Comparison of ENCODE assay signal across 8 cellular contexts in genomic region chr3:77203876-77204275, GRCh38.
"Had no signal": no experiment of that assay in that cellular context is flagged by ENCODE, and none has a peak within 500 bp of the region (broad histone marks: within the 10 kb centered on the region; RNA-seq: fewer than 3 reads in every experiment).

No MANE protein-coding gene starts in this region.

- H3K4me3 ChIP-seq: GM23248, HAP-1 had no signal

- DNase-seq: GM23248, GOT3, H7, HFFc6 had no signal

- ATAC-seq: HCT116, HepG2 had no signal

- FAIRE-seq: HepG2 had no signal

- H3K27ac ChIP-seq: GM23248, HL-60 had no signal

- H3K9ac ChIP-seq: GM23248 had no signal

- H3K36me3 ChIP-seq: HAP-1 had no signal

- H2AFZ ChIP-seq: GM23248 had no signal

- H3K9me3 ChIP-seq: HAP-1 had no signal
